Comparison of ENCODE assay signal across 29 cellular contexts in the genomic region with DNA sequence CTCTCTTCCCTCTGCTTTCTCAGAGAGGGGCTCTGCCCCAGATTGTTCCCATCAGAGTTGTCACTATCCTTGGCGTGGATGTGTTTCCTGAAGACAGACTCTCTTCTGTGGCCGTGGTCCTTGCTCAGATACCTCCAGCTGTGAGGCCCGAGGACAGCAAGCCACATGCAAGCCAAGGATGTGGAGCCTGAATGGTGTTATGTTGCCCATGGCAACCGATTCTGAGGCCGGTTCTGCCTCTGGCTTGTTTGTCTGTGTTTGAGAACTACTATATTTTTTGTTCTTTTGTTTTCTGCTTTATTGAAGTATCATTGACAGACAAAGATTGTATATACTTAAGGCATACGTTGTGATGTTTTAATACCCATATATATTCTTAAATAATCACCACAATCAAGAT.
"Had no signal": no experiment of that assay in that cellular context is flagged by ENCODE, and none has a peak within 500 bp of the region (broad histone marks: within the 10 kb centered on the region; RNA-seq: fewer than 3 reads in every experiment).

No MANE protein-coding gene starts in this region.

- H3K4me1 Mint-ChIP-seq: activated CD4-positive, alpha-beta T cell treated with anti-CD3 and anti-CD28 coated beads for 36 hours; activated naive CD8-positive, alpha-beta T cell treated with anti-CD3 and anti-CD28 coated beads for 36 hours; nephron; stimulated activated memory B cell treated with anti-CD40 and anti-IgM and Interleukin-4, amounts not matched to agents 10 μg/mL and 1 μg/mL and 100 μg/mL, for 72 hours; stimulated activated naive CD8-positive, alpha-beta T cell treated with anti-CD3 and anti-CD28 coated beads, Interleukin-15, amount 100 ng/mL, for 72 hours had no signal

- DNase-seq: activated CD4-positive, alpha-beta T cell treated with anti-CD3 and anti-CD28 coated beads for 36 hours; activated CD4-positive, alpha-beta T cell treated with anti-CD3 and anti-CD28 coated beads, Interleukin-2, amount 50 U/mL, for 48 hours; activated CD4-positive, CD25-positive, alpha-beta regulatory T cell; activated CD8-positive, alpha-beta memory T cell treated with anti-CD3 and anti-CD28 coated beads for 24 hours; activated effector memory CD4-positive, alpha-beta T cell treated with anti-CD3 and anti-CD28 coated beads, Interleukin-2, amount 50 U/mL, for 16 hours; activated naive CD4-positive, alpha-beta T cell treated with anti-CD3 and anti-CD28 coated beads for 36 hours; activated naive CD8-positive, alpha-beta T cell treated with anti-CD3 and anti-CD28 coated beads for 36 hours; activated T-cell treated with anti-CD3 and anti-CD28 coated beads, Interleukin-2, amount 50 U/mL, for 1 hour; aorta; body of pancreas; cerebellar nuclear complex; colonic mucosa; effector memory CD4-positive, alpha-beta T cell; glutamatergic neuron; islet precursor cell; left ventricle myocardium superior; ovary; retina; stimulated activated CD4-positive, alpha-beta T cell treated with anti-CD3 and anti-CD28 coated beads, Interleukin-12 subunit alpha, Interleukin-12 subunit beta, amount 100 ng/mL, for 4 hours; stimulated activated CD4-positive, alpha-beta T cell treated with anti-CD3 and anti-CD28 coated beads, Interleukin-4, amount 100 ng/mL, for 4 hours; stimulated activated CD8-positive, alpha-beta memory T cell treated with anti-CD3 and anti-CD28 coated beads, Interleukin-4, amount 100 ng/mL, for 48 hours; stimulated activated naive CD8-positive, alpha-beta T cell treated with anti-CD3 and anti-CD28 coated beads, Interleukin-15, amount 100 ng/mL, for 72 hours; substantia nigra; uterus had no signal

- H3K36me3 Mint-ChIP-seq: activated naive CD8-positive, alpha-beta T cell treated with anti-CD3 and anti-CD28 coated beads for 36 hours; stimulated activated memory B cell treated with anti-CD40 and anti-IgM and Interleukin-4, amounts not matched to agents 10 μg/mL and 1 μg/mL and 100 μg/mL, for 72 hours; type B pancreatic cell had no signal

- H3K9me3 Mint-ChIP-seq: activated naive CD4-positive, alpha-beta T cell treated with anti-CD3 and anti-CD28 coated beads for 36 hours; activated naive CD8-positive, alpha-beta T cell treated with anti-CD3 and anti-CD28 coated beads for 36 hours; activated T-helper 1 cell treated with anti-CD3 and anti-CD28 coated beads, Interleukin-12 subunit alpha, Interleukin-12 subunit beta, Interleukin-2, Interleukin-4 antibody, amounts not matched to agents 30 ng/mL and 10 ng/mL and 1 ng/mL, durations not matched to agents 14 hours and 24 hours and 36 hours; nephron; stimulated activated memory B cell treated with anti-CD40 and anti-IgM and Interleukin-4, amounts not matched to agents 10 μg/mL and 1 μg/mL and 100 μg/mL, for 72 hours; stimulated activated naive CD8-positive, alpha-beta T cell treated with anti-CD3 and anti-CD28 coated beads, Interleukin-15, amount 100 ng/mL, for 72 hours; type B pancreatic cell had no signal

- H3K4me3 Mint-ChIP-seq: activated CD4-positive, alpha-beta T cell treated with anti-CD3 and anti-CD28 coated beads for 36 hours; activated naive CD4-positive, alpha-beta T cell treated with anti-CD3 and anti-CD28 coated beads for 36 hours; activated naive CD8-positive, alpha-beta T cell treated with anti-CD3 and anti-CD28 coated beads for 36 hours; activated T-helper 1 cell treated with anti-CD3 and anti-CD28 coated beads, Interleukin-12 subunit alpha, Interleukin-12 subunit beta, Interleukin-2, Interleukin-4 antibody, amounts not matched to agents 30 ng/mL and 10 ng/mL and 1 ng/mL, durations not matched to agents 14 hours and 24 hours and 36 hours; nephron; stimulated activated memory B cell treated with anti-CD40 and anti-IgM and Interleukin-4, amounts not matched to agents 10 μg/mL and 1 μg/mL and 100 μg/mL, for 72 hours; stimulated activated naive CD8-positive, alpha-beta T cell treated with anti-CD3 and anti-CD28 coated beads, Interleukin-15, amount 100 ng/mL, for 72 hours; type B pancreatic cell had no signal

- ATAC-seq: activated CD4-positive, alpha-beta T cell treated with anti-CD3 and anti-CD28 coated beads for 36 hours; body of pancreas; left ventricle myocardium superior; sciatic nerve; stimulated activated memory B cell treated with anti-CD40 and anti-IgM and Interleukin-4, amounts not matched to agents 10 μg/mL and 1 μg/mL and 100 μg/mL, for 72 hours; stimulated activated naive CD8-positive, alpha-beta T cell treated with anti-CD3 and anti-CD28 coated beads, Interleukin-15, amount 100 ng/mL, for 72 hours had no signal

- H3K27ac Mint-ChIP-seq: activated CD4-positive, alpha-beta T cell treated with anti-CD3 and anti-CD28 coated beads for 36 hours; activated naive CD4-positive, alpha-beta T cell treated with anti-CD3 and anti-CD28 coated beads for 36 hours; activated naive CD8-positive, alpha-beta T cell treated with anti-CD3 and anti-CD28 coated beads for 36 hours; activated T-helper 1 cell treated with anti-CD3 and anti-CD28 coated beads, Interleukin-12 subunit alpha, Interleukin-12 subunit beta, Interleukin-2, Interleukin-4 antibody, amounts not matched to agents 30 ng/mL and 10 ng/mL and 1 ng/mL, durations not matched to agents 14 hours and 24 hours and 36 hours; nephron; stimulated activated memory B cell treated with anti-CD40 and anti-IgM and Interleukin-4, amounts not matched to agents 10 μg/mL and 1 μg/mL and 100 μg/mL, for 72 hours; stimulated activated naive CD8-positive, alpha-beta T cell treated with anti-CD3 and anti-CD28 coated beads, Interleukin-15, amount 100 ng/mL, for 72 hours; type B pancreatic cell had no signal
